ENCODE assay signal across 9 cellular contexts in genomic region chr14:68392393-68393085, GRCh38.
A peak's percentile ranks its signal among the peaks of the same experiment; 100 is the strongest.
DNase-seq lines count a peak whose midpoint lies in the region; ATAC-seq, FAIRE-seq and TF ChIP-seq lines count a peak whose summit lies in the region.
"Had no signal": no experiment of that assay in that cellular context is flagged by ENCODE, and none has a peak within 500 bp of the region (broad histone marks: within the 10 kb centered on the region; RNA-seq: fewer than 3 reads in every experiment).

No MANE protein-coding gene starts in this region.

- 0 out of 2 replicates have a peak overlapping the region, but pooled peaks have one; percentile 1 for H3K9ac ChIP-seq in BLaER1

- peak overlapping the region; percentile 66 for H3K4me2 ChIP-seq in BLaER1

- FAIRE-seq in pancreas (lab: Jason Lieb, UNC), result no peak

- H3K27ac ChIP-seq in BLaER1 (peak overlapping the region; percentile 39; the same call in 1 of the 2 replicates), cardiac muscle cell (peak overlapping the region; percentile 82), pancreas (peak overlapping the region in 2 of 4 donors; percentile 9 to 42)

- WGBS in pancreas, 2 donors, result 81 to 83% methylated on average over 7 of the region's 7 CpGs

- H3K27me3 ChIP-seq in BLaER1 (no peaks in the 10 kb centered on the region), cardiac muscle cell (no peaks in the 10 kb centered on the region), pancreas (no peaks in the 10 kb centered on the region)

- no peaks in the 10 kb centered on the region for H4K20me1 ChIP-seq in BLaER1

- H3K4me3 ChIP-seq in BLaER1, result no peak overlapping the region
- H3K4me3 ChIP-seq in cardiac muscle cell, result no peak overlapping the region
- H3K4me3 ChIP-seq in pancreas, result no peak overlapping the region

- ATAC-seq in pancreas, result peak in 3 of 4 donors; percentile 45 to 58 (median 56)
- ATAC-seq in HG03469 (IDR thresholded peaks at IDR 0.05; ENCODE audit: unreplicated experiment), result no peak
- no peak for ATAC-seq in GM21423 (IDR thresholded peaks at IDR 0.05; ENCODE audit: unreplicated experiment)

- DNase-seq in RPMI8226 (peak; percentile 78), cardiac muscle cell (ENCODE audit: low read depth in 1 of 2, low spot score in 1 of 2) (peak; percentile 58 to 72), pancreas (peak in 1 of 6 donors; percentile 57), HCEC 1CT (no peak), ecto neural progenitor cell (ENCODE audit: low spot score) (no peak)
- DNase-seq: Karpas-422 had no signal

- intact Hi-C loops in pancreas (cut with DNase I), result no loop called here

- H3K4me1 ChIP-seq in BLaER1, result peaks cover 48% of the 10 kb centered on the region
- peaks cover 71% of the 10 kb centered on the region for H3K4me1 ChIP-seq in cardiac muscle cell (ENCODE audit: low read depth)
- peaks cover 3 to 14% (median 8%) of the 10 kb centered on the region in 3 donors for H3K4me1 ChIP-seq in pancreas

- H3K36me3 ChIP-seq in BLaER1 (no peaks in the 10 kb centered on the region), cardiac muscle cell (no peaks in the 10 kb centered on the region), pancreas (no peaks in the 10 kb centered on the region)

- H3K9me3 ChIP-seq in BLaER1, result no peaks in the 10 kb centered on the region
- no peaks in the 10 kb centered on the region for H3K9me3 ChIP-seq in cardiac muscle cell (ENCODE audit: low read depth)
- no peaks in the 10 kb centered on the region for H3K9me3 ChIP-seq in pancreas

- TF ChIP-seq CTCF in cardiac muscle cell (IDR thresholded peaks at IDR 0.05; ENCODE audit: low read depth, low read length) (no peak), pancreas (IDR thresholded peaks at IDR 0.05) (no peak)

Comparison
In these comparisons a context has a peak if more than half of its experiments do, and no peak if none do; other contexts are left out.
1. DNase-seq: peak in RPMI8226 (single experiment) and cardiac muscle cell (2 of 2); none in HCEC 1CT (single experiment) and ecto neural progenitor cell (single experiment).
2. ATAC-seq: peak in pancreas (3 of 4); none in HG03469 (single experiment) and GM21423 (single experiment).